Comparison of ENCODE assay signal across 16 cellular contexts in the genomic region with DNA sequence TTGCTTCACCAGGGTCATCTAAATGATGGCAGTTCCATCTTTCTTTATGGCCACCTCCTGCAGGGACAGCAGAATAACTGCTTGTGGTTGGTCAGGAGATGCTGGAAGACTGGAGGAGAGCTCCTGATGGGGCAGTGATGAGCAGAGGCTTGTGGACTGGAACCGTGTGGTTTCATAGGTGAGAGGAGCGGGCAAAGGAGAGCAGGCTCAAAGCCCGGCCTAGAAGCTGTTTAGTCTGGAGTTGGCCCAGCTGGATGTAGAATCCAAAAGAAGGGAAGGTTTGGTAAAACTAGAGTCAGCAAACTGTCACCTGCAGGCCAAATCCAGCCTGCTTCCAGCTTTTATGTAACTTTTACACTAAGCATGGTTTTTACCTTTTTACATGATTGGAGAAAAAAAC. TPM values are rescaled to one million over a fixed set of nuclear protein-coding genes. Genes with fewer than 3 reads are reported as not detected.
DNase-seq lines count a peak whose midpoint lies in the region; ATAC-seq and TF ChIP-seq lines count a peak whose summit lies in the region.
"Had no signal": no experiment of that assay in that cellular context is flagged by ENCODE, and none has a peak within 500 bp of the region (broad histone marks: within the 10 kb centered on the region; RNA-seq: fewer than 3 reads in every experiment).

No MANE protein-coding gene starts in this region.

- H3K4me1 ChIP-seq in liver (ENCODE audit: control insufficient read depth in 4 of 4, insufficient read depth in 4 of 4, low read length in 3 of 4) (peaks cover 0 to 29% (median 17%) of the 10 kb centered on the region in 4 donors), sigmoid colon (peaks cover 0 to 7% (median 0%) of the 10 kb centered on the region in 4 donors)

- TF ChIP-seq POLR2A in sigmoid colon (IDR thresholded peaks at IDR 0.05), result no peak

- H3K27me3 ChIP-seq in liver (ENCODE audit: control insufficient read depth in 4 of 4, insufficient read depth in 4 of 4, low read length in 3 of 4) (no peaks in the 10 kb centered on the region), sigmoid colon (no peaks in the 10 kb centered on the region)

- no peak overlapping the region for H3K4me3 Mint-ChIP-seq in neural crest cell
- H3K4me3 Mint-ChIP-seq: CD4-positive, alpha-beta memory T cell; H9 had no signal

- no peaks in the 10 kb centered on the region for H3K9me3 ChIP-seq in liver (ENCODE audit: control insufficient read depth in 4 of 4, low read length in 3 of 4)
- H3K9me3 ChIP-seq in sigmoid colon, result no peaks in the 10 kb centered on the region

- H3K27ac ChIP-seq in liver (ENCODE audit: low read depth in 1 of 2, low read length in 2 of 2) (peak overlapping the region in 1 of 2 donors; percentile 2), sigmoid colon (no peak overlapping the region)
- H3K27ac ChIP-seq: GM23248 had no signal

- H3K4me1 Mint-ChIP-seq in neural crest cell, result peaks cover 25% of the 10 kb centered on the region
- H3K4me1 Mint-ChIP-seq: CD4-positive, alpha-beta memory T cell had no signal

- H3K9ac ChIP-seq in liver (ENCODE audit: low read depth in 1 of 2, low read length in 2 of 2), result no peak overlapping the region
- H3K9ac ChIP-seq: GM23248 had no signal

- peaks cover 3% of the 10 kb centered on the region for H3K27me3 Mint-ChIP-seq in neural crest cell (ENCODE audit: low read depth)

- no peaks in the 10 kb centered on the region for H3K36me3 ChIP-seq in liver (ENCODE audit: control insufficient read depth in 4 of 4, insufficient read depth in 3 of 4, low read depth in 1 of 4, low read length in 3 of 4)
- no peaks in the 10 kb centered on the region for H3K36me3 ChIP-seq in sigmoid colon

- H3K36me3 Mint-ChIP-seq in neural crest cell (ENCODE audit: low read depth), result no peaks in the 10 kb centered on the region
- H3K36me3 Mint-ChIP-seq: CD4-positive, alpha-beta memory T cell had no signal

- no peak for TF ChIP-seq EP300 in sigmoid colon (IDR thresholded peaks at IDR 0.05)

- no peaks in the 10 kb centered on the region for H3K9me3 Mint-ChIP-seq in neural crest cell
- H3K9me3 Mint-ChIP-seq: H9 had no signal

- peak overlapping the region; percentile 81 for H3K27ac Mint-ChIP-seq in neural crest cell (ENCODE audit: unreplicated experiment)
- H3K27ac Mint-ChIP-seq: CD4-positive, alpha-beta memory T cell; H9 had no signal

- intact Hi-C loops in sigmoid colon (cut with DNase I), result no loop called here

- peak; percentile 92 for ATAC-seq in left lobe of liver
- ATAC-seq in GM21367 (IDR thresholded peaks at IDR 0.05; ENCODE audit: unreplicated experiment), result no peak
- ATAC-seq: HCT116 had no signal

- no peak overlapping the region for H3K4me3 ChIP-seq in liver (ENCODE audit: low read depth in 1 of 3, low read length in 3 of 3)
- no peak overlapping the region for H3K4me3 ChIP-seq in sigmoid colon
- H3K4me3 ChIP-seq: GM23248 had no signal

- TF ChIP-seq CTCF in liver (IDR thresholded peaks at IDR 0.05; ENCODE audit: low read depth, low read length, missing input control) (no peak), neural crest cell (conservative IDR thresholded peaks at IDR 0.05) (no peak), sigmoid colon (IDR thresholded peaks at IDR 0.05) (no peak)

- DNase-seq in left lobe of liver (ENCODE audit: low spot score), result peak; percentile 88
- DNase-seq in neural crest cell (ENCODE audit: low read depth, low spot score), result no peak
- no peak for DNase-seq in sigmoid colon
- DNase-seq in MV-4-11 (lab: John Stamatoyannopoulos, UW), result no peak
- DNase-seq: C1 segment of cervical spinal cord; Calu3; CD4-positive, alpha-beta memory T cell; COR-L47; DMS53; DMS79 treated with DMSO at 0.1 percent for 48 hours; GF-D8; GM23248; H9 had no signal

- peak; percentile 47 to 64 for TF ChIP-seq RAD21 in liver (IDR thresholded peaks at IDR 0.05)

- WGBS in liver, result 48% methylated on average over 3 of the region's 3 CpGs
- WGBS in sigmoid colon, 2 donors, result 95 to 96% methylated on average over 3 of the region's 3 CpGs

TF ChIP-seq in liver, 16 proteins besides CTCF, POLR2A, EP300 and RAD21:
- TF ChIP-seq GABPA (IDR thresholded peaks at IDR 0.05 in 1 of 2, conservative IDR thresholded peaks at IDR 0.05 in 1 of 2) (no peak), NR2F2 (IDR thresholded peaks at IDR 0.05) (no peak), YY1 (IDR thresholded peaks at IDR 0.05) (no peak), FOXA2 (IDR thresholded peaks at IDR 0.05) (peak; percentile 20), RXRA (IDR thresholded peaks at IDR 0.05) (peak; percentile 37 to 65), EGR1 (IDR thresholded peaks at IDR 0.05; ENCODE audit: low read depth in 2 of 2) (no peak), FOXA1 (IDR thresholded peaks at IDR 0.05) (no peak), HNF4G (IDR thresholded peaks at IDR 0.05) (no peak), JUND (IDR thresholded peaks at IDR 0.05) (no peak), TAF1 (conservative IDR thresholded peaks at IDR 0.05) (no peak), HNF4A (conservative IDR thresholded peaks at IDR 0.05) (peak; percentile 63 to 71), SP1 (IDR thresholded peaks at IDR 0.05) (peak; percentile 30)
- TF ChIP-seq, protein P1, sequence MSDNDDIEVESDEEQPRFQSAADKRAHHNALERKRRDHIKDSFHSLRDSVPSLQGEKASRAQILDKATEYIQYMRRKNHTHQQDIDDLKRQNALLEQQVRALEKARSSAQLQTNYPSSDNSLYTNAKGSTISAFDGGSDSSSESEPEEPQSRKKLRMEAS (IDR thresholded peaks at IDR 0.05), result peak; percentile 50
- TF ChIP-seq, protein P2, sequence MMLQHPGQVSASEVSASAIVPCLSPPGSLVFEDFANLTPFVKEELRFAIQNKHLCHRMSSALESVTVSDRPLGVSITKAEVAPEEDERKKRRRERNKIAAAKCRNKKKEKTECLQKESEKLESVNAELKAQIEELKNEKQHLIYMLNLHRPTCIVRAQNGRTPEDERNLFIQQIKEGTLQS (IDR thresholded peaks at IDR 0.05), result no peak
- TF ChIP-seq, protein P3, sequence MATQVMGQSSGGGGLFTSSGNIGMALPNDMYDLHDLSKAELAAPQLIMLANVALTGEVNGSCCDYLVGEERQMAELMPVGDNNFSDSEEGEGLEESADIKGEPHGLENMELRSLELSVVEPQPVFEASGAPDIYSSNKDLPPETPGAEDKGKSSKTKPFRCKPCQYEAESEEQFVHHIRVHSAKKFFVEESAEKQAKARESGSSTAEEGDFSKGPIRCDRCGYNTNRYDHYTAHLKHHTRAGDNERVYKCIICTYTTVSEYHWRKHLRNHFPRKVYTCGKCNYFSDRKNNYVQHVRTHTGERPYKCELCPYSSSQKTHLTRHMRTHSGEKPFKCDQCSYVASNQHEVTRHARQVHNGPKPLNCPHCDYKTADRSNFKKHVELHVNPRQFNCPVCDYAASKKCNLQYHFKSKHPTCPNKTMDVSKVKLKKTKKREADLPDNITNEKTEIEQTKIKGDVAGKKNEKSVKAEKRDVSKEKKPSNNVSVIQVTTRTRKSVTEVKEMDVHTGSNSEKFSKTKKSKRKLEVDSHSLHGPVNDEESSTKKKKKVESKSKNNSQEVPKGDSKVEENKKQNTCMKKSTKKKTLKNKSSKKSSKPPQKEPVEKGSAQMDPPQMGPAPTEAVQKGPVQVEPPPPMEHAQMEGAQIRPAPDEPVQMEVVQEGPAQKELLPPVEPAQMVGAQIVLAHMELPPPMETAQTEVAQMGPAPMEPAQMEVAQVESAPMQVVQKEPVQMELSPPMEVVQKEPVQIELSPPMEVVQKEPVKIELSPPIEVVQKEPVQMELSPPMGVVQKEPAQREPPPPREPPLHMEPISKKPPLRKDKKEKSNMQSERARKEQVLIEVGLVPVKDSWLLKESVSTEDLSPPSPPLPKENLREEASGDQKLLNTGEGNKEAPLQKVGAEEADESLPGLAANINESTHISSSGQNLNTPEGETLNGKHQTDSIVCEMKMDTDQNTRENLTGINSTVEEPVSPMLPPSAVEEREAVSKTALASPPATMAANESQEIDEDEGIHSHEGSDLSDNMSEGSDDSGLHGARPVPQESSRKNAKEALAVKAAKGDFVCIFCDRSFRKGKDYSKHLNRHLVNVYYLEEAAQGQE (IDR thresholded peaks at IDR 0.05), result no peak
- TF ChIP-seq, protein P4, sequence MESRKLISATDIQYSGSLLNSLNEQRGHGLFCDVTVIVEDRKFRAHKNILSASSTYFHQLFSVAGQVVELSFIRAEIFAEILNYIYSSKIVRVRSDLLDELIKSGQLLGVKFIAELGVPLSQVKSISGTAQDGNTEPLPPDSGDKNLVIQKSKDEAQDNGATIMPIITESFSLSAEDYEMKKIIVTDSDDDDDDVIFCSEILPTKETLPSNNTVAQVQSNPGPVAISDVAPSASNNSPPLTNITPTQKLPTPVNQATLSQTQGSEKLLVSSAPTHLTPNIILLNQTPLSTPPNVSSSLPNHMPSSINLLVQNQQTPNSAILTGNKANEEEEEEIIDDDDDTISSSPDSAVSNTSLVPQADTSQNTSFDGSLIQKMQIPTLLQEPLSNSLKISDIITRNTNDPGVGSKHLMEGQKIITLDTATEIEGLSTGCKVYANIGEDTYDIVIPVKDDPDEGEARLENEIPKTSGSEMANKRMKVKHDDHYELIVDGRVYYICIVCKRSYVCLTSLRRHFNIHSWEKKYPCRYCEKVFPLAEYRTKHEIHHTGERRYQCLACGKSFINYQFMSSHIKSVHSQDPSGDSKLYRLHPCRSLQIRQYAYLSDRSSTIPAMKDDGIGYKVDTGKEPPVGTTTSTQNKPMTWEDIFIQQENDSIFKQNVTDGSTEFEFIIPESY (IDR thresholded peaks at IDR 0.05), result no peak

RNA-seq across cellular contexts. Expression of a gene that starts 32.9 kb away (rescaled TPM):
- total RNA-seq in left lobe of liver, result 36.6 TPM
- total RNA-seq in liver, result 10 to 100 TPM; 25.9 to 45.4 TPM
- 10 to 100 TPM; 25.2 to 25.5 TPM for polyA plus RNA-seq in liver
- total RNA-seq in neural crest cell, result 40.5 and 42.5 TPM in 2 replicates
- 10 to 100 TPM; 45.7 to 54.6 (median 50.6) TPM for total RNA-seq in sigmoid colon
- polyA plus RNA-seq in sigmoid colon, result 10 to 100 TPM; 28.9 to 43.4 (median 30.0) TPM
